In the genomic region with DNA sequence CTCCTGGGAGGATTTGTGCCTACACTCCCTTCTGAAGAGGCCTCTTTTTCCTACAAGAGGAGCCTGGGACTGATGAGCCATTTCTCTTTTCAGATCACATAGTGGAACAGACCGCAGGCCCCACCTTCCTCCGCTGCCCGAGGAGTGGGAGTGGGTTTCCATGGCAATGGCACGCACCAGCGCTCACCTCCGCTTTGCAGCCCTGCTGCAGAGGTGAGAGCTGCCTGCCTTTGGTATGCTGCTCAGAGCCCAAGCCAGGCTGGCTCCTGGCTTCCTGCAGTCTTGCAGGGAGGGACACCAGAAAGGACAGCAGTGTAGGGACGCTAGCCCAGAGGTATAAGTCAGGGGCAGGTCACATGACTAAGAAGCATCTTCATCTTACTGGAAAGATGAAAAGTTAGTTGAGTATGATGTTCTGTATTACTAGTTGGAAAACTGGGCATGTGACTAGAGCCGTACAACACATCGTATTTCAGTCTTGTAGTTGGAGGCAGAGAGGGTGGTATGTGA, we compare ENCODE assay signal across 1 cellular context.
TF ChIP-seq lines count a peak whose summit lies in the region.

No MANE protein-coding gene starts in this region.

TF ChIP-seq in GM23338, 12 proteins besides CTCF, POLR2A, EP300 and RAD21 (continued from another document):
- TF ChIP-seq, protein P1, sequence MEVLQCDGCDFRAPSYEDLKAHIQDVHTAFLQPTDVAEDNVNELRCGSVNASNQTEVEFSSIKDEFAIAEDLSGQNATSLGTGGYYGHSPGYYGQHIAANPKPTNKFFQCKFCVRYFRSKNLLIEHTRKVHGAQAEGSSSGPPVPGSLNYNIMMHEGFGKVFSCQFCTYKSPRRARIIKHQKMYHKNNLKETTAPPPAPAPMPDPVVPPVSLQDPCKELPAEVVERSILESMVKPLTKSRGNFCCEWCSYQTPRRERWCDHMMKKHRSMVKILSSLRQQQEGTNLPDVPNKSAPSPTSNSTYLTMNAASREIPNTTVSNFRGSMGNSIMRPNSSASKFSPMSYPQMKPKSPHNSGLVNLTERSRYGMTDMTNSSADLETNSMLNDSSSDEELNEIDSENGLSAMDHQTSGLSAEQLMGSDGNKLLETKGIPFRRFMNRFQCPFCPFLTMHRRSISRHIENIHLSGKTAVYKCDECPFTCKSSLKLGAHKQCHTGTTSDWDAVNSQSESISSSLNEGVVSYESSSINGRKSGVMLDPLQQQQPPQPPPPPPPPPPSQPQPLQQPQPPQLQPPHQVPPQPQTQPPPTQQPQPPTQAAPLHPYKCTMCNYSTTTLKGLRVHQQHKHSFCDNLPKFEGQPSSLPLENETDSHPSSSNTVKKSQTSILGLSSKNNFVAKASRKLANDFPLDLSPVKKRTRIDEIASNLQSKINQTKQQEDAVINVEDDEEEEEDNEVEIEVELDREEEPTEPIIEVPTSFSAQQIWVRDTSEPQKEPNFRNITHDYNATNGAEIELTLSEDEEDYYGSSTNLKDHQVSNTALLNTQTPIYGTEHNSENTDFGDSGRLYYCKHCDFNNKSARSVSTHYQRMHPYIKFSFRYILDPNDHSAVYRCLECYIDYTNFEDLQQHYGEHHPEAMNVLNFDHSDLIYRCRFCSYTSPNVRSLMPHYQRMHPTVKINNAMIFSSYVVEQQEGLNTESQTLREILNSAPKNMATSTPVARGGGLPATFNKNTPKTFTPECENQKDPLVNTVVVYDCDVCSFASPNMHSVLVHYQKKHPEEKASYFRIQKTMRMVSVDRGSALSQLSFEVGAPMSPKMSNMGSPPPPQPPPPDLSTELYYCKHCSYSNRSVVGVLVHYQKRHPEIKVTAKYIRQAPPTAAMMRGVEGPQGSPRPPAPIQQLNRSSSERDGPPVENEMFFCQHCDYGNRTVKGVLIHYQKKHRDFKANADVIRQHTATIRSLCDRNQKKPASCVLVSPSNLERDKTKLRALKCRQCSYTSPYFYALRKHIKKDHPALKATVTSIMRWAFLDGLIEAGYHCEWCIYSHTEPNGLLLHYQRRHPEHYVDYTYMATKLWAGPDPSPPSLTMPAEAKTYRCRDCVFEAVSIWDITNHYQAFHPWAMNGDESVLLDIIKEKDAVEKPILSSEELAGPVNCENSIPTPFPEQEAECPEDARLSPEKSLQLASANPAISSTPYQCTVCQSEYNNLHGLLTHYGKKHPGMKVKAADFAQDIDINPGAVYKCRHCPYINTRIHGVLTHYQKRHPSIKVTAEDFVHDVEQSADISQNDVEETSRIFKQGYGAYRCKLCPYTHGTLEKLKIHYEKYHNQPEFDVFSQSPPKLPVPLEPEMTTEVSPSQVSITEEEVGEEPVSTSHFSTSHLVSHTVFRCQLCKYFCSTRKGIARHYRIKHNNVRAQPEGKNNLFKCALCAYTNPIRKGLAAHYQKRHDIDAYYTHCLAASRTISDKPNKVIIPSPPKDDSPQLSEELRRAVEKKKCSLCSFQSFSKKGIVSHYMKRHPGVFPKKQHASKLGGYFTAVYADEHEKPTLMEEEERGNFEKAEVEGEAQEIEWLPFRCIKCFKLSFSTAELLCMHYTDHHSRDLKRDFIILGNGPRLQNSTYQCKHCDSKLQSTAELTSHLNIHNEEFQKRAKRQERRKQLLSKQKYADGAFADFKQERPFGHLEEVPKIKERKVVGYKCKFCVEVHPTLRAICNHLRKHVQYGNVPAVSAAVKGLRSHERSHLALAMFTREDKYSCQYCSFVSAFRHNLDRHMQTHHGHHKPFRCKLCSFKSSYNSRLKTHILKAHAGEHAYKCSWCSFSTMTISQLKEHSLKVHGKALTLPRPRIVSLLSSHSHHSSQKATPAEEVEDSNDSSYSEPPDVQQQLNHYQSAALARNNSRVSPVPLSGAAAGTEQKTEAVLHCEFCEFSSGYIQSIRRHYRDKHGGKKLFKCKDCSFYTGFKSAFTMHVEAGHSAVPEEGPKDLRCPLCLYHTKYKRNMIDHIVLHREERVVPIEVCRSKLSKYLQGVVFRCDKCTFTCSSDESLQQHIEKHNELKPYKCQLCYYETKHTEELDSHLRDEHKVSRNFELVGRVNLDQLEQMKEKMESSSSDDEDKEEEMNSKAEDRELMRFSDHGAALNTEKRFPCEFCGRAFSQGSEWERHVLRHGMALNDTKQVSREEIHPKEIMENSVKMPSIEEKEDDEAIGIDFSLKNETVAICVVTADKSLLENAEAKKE (CRISPR knock-in tag; IDR thresholded peaks at IDR 0.05), result no peak
- TF ChIP-seq, protein P2, sequence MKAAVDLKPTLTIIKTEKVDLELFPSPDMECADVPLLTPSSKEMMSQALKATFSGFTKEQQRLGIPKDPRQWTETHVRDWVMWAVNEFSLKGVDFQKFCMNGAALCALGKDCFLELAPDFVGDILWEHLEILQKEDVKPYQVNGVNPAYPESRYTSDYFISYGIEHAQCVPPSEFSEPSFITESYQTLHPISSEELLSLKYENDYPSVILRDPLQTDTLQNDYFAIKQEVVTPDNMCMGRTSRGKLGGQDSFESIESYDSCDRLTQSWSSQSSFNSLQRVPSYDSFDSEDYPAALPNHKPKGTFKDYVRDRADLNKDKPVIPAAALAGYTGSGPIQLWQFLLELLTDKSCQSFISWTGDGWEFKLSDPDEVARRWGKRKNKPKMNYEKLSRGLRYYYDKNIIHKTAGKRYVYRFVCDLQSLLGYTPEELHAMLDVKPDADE (IDR thresholded peaks at IDR 0.05), result no peak
- TF ChIP-seq JUNB (IDR thresholded peaks at IDR 0.05; ENCODE audit: unreplicated experiment) (no peak), EZH2phosphoT487 (IDR thresholded peaks at IDR 0.05; ENCODE audit: unreplicated experiment) (no peak)
